1 cellular context compared by ENCODE assay signal in the genomic region with DNA sequence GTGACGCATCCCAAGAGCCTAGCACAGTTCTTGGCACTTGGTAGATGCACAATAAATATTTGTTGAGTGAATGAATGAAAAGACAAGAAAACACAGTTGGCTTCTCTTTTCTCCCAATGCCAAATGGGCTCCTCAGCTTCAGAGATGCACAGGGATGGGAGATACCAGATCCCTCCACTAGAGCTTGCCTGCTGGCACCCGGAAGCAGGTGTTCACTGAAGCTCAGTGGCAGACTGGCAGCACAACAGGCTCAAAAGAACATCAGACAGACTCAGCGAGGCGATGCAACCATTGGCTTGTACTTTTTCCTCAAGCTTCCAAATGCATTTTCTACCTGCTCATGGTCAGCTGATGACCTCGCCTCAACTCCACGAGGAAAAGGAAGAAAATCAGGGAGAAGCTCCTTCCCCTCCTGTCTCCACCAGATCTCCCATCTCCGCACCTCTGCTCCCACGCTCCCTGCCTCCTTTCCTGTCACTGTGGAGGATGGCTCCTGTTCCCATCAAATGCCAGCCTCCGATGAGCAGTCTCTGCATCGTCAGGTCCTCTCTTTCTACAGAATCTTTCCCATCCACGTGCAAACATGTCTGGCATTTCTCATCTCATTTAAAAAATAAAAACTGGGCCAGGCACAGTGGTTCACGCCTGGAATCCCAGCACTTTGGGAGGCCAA.
TF ChIP-seq lines count a peak whose summit lies in the region.

No MANE protein-coding gene starts in this region.

TF ChIP-seq in HepG2, 621 proteins besides CTCF, POLR2A, EP300 and RAD21:
- TF ChIP-seq GLI4 (CRISPR knock-in tag; IDR thresholded peaks at IDR 0.05; ENCODE audit: borderline replicate concordance), result no peak
- no peak for TF ChIP-seq SIN3B (IDR thresholded peaks at IDR 0.05; ENCODE audit: low read length)
- TF ChIP-seq, protein P1, sequence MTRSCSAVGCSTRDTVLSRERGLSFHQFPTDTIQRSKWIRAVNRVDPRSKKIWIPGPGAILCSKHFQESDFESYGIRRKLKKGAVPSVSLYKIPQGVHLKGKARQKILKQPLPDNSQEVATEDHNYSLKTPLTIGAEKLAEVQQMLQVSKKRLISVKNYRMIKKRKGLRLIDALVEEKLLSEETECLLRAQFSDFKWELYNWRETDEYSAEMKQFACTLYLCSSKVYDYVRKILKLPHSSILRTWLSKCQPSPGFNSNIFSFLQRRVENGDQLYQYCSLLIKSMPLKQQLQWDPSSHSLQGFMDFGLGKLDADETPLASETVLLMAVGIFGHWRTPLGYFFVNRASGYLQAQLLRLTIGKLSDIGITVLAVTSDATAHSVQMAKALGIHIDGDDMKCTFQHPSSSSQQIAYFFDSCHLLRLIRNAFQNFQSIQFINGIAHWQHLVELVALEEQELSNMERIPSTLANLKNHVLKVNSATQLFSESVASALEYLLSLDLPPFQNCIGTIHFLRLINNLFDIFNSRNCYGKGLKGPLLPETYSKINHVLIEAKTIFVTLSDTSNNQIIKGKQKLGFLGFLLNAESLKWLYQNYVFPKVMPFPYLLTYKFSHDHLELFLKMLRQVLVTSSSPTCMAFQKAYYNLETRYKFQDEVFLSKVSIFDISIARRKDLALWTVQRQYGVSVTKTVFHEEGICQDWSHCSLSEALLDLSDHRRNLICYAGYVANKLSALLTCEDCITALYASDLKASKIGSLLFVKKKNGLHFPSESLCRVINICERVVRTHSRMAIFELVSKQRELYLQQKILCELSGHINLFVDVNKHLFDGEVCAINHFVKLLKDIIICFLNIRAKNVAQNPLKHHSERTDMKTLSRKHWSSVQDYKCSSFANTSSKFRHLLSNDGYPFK (CRISPR knock-in tag; IDR thresholded peaks at IDR 0.05; ENCODE audit: borderline replicate concordance), result no peak
- TF ChIP-seq STAT5B (CRISPR knock-in tag; IDR thresholded peaks at IDR 0.05), result no peak
- no peak for TF ChIP-seq CBX2 (IDR thresholded peaks at IDR 0.05; ENCODE audit: low read depth, low read length)
- no peak for TF ChIP-seq CBX2 (CRISPR knock-in tag; IDR thresholded peaks at IDR 0.05; ENCODE audit: low read depth)
